In genomic region chr3:169410430-169410829, GRCh38 we compare ENCODE assay signal across 27 cellular contexts.
"Had no signal": no experiment of that assay in that cellular context is flagged by ENCODE, and none has a peak within 500 bp of the region (broad histone marks: within the 10 kb centered on the region; RNA-seq: fewer than 3 reads in every experiment).

No MANE protein-coding gene starts in this region.

- H3K27me3 Mint-ChIP-seq: activated CD4-positive, alpha-beta memory T cell treated with anti-CD3 and anti-CD28 coated beads for 36 hours; activated CD4-positive, alpha-beta T cell treated with anti-CD3 and anti-CD28 coated beads, Interleukin-2, amount 10 ng/mL, durations not matched to agents 24 days and 14 days; activated CD8-positive, alpha-beta memory T cell treated with anti-CD3 and anti-CD28 coated beads, Interleukin-2, amount 10 ng/mL, durations not matched to agents 7 days and 5 days; activated naive CD4-positive, alpha-beta T cell treated with anti-CD3 and anti-CD28 coated beads, Interleukin-2, amount 50 U/mL, for 24 hours; activated naive CD8-positive, alpha-beta T cell treated with anti-CD3 and anti-CD28 coated beads, Interleukin-2, amount 10 ng/mL, durations not matched to agents 7 days and 5 days; effector memory CD8-positive, alpha-beta T cell had no signal

- H3K36me3 Mint-ChIP-seq: activated CD4-positive, alpha-beta memory T cell treated with anti-CD3 and anti-CD28 coated beads for 36 hours; activated CD8-positive, alpha-beta memory T cell treated with anti-CD3 and anti-CD28 coated beads, Interleukin-2, amount 10 ng/mL, durations not matched to agents 7 days and 5 days; activated naive CD4-positive, alpha-beta T cell treated with anti-CD3 and anti-CD28 coated beads, Interleukin-2, amount 50 U/mL, for 24 hours; activated naive CD8-positive, alpha-beta T cell treated with anti-CD3 and anti-CD28 coated beads, Interleukin-2, amount 10 ng/mL, durations not matched to agents 7 days and 5 days had no signal

- H3K27ac Mint-ChIP-seq: activated CD4-positive, alpha-beta memory T cell treated with anti-CD3 and anti-CD28 coated beads for 36 hours; activated CD4-positive, alpha-beta T cell treated with anti-CD3 and anti-CD28 coated beads for 36 hours; activated CD4-positive, alpha-beta T cell treated with anti-CD3 and anti-CD28 coated beads, Interleukin-2, amount 10 ng/mL, durations not matched to agents 24 days and 14 days; activated CD8-positive, alpha-beta memory T cell treated with anti-CD3 and anti-CD28 coated beads, Interleukin-2, amount 10 ng/mL, durations not matched to agents 7 days and 5 days; activated CD8-positive, alpha-beta T cell treated with anti-CD3 and anti-CD28 coated beads, Interleukin-2, amount 10 ng/mL, durations not matched to agents 7 days and 5 days; activated naive CD4-positive, alpha-beta T cell treated with anti-CD3 and anti-CD28 coated beads for 36 hours; activated naive CD4-positive, alpha-beta T cell treated with anti-CD3 and anti-CD28 coated beads, Interleukin-2, amount 50 U/mL, for 24 hours; activated naive CD8-positive, alpha-beta T cell treated with anti-CD3 and anti-CD28 coated beads, Interleukin-2, amount 10 ng/mL, durations not matched to agents 7 days and 5 days; activated T-helper 1 cell treated with anti-CD3 and anti-CD28 coated beads, Interleukin-12 subunit alpha, Interleukin-12 subunit beta, Interleukin-2, Interleukin-4 antibody, amounts not matched to agents 30 ng/mL and 10 ng/mL and 1 ng/mL, durations not matched to agents 14 hours and 24 hours and 36 hours; activated T-helper 2 cell treated with anti-CD3 and anti-CD28 coated beads, Interferon-gamma antibody, Interleukin-2, Interleukin-4, amounts not matched to agents 10 μg/mL and 5 μg/mL and 100 μg/mL, durations not matched to agents 14 hours and 24 hours and 36 hours; effector memory CD8-positive, alpha-beta T cell had no signal

- H3K9me3 Mint-ChIP-seq: activated naive CD4-positive, alpha-beta T cell treated with anti-CD3 and anti-CD28 coated beads, Interleukin-2, amount 50 U/mL, for 24 hours; activated naive CD8-positive, alpha-beta T cell treated with anti-CD3 and anti-CD28 coated beads, Interleukin-2, amount 10 ng/mL, durations not matched to agents 7 days and 5 days; activated T-helper 1 cell treated with anti-CD3 and anti-CD28 coated beads, Interleukin-12 subunit alpha, Interleukin-12 subunit beta, Interleukin-2, Interleukin-4 antibody, amounts not matched to agents 30 ng/mL and 10 ng/mL and 1 ng/mL, durations not matched to agents 14 hours and 24 hours and 36 hours; activated T-helper 2 cell treated with anti-CD3 and anti-CD28 coated beads, Interferon-gamma antibody, Interleukin-2, Interleukin-4, amounts not matched to agents 10 μg/mL and 5 μg/mL and 100 μg/mL, durations not matched to agents 14 hours and 24 hours and 36 hours had no signal

- H3K27me3 ChIP-seq: body of pancreas had no signal

- H3K4me3 Mint-ChIP-seq: activated CD4-positive, alpha-beta memory T cell treated with anti-CD3 and anti-CD28 coated beads for 36 hours; activated CD4-positive, alpha-beta T cell treated with anti-CD3 and anti-CD28 coated beads for 36 hours; activated CD4-positive, alpha-beta T cell treated with anti-CD3 and anti-CD28 coated beads, Interleukin-2, amount 10 ng/mL, durations not matched to agents 24 days and 14 days; activated CD8-positive, alpha-beta memory T cell treated with anti-CD3 and anti-CD28 coated beads, Interleukin-2, amount 10 ng/mL, durations not matched to agents 7 days and 5 days; activated CD8-positive, alpha-beta T cell treated with anti-CD3 and anti-CD28 coated beads, Interleukin-2, amount 10 ng/mL, durations not matched to agents 7 days and 5 days; activated naive CD4-positive, alpha-beta T cell treated with anti-CD3 and anti-CD28 coated beads for 36 hours; activated naive CD4-positive, alpha-beta T cell treated with anti-CD3 and anti-CD28 coated beads, Interleukin-2, amount 50 U/mL, for 24 hours; activated naive CD8-positive, alpha-beta T cell treated with anti-CD3 and anti-CD28 coated beads, Interleukin-2, amount 10 ng/mL, durations not matched to agents 7 days and 5 days; activated T-helper 1 cell treated with anti-CD3 and anti-CD28 coated beads, Interleukin-12 subunit alpha, Interleukin-12 subunit beta, Interleukin-2, Interleukin-4 antibody, amounts not matched to agents 30 ng/mL and 10 ng/mL and 1 ng/mL, durations not matched to agents 14 hours and 24 hours and 36 hours; effector memory CD8-positive, alpha-beta T cell had no signal

- ATAC-seq: activated CD4-positive, alpha-beta T cell treated with anti-CD3 and anti-CD28 coated beads for 36 hours; activated CD8-positive, alpha-beta memory T cell treated with anti-CD3 and anti-CD28 coated beads, Interleukin-2, amount 10 ng/mL, durations not matched to agents 7 days and 5 days; activated CD8-positive, alpha-beta T cell treated with anti-CD3 and anti-CD28 coated beads, Interleukin-2, amount 10 ng/mL, durations not matched to agents 7 days and 5 days; body of pancreas; effector memory CD8-positive, alpha-beta T cell; esophagus mucosa had no signal

- DNase-seq: activated CD4-positive, alpha-beta memory T cell treated with anti-CD3 and anti-CD28 coated beads for 36 hours; activated CD4-positive, alpha-beta T cell treated with anti-CD3 and anti-CD28 coated beads for 36 hours; activated CD4-positive, alpha-beta T cell treated with anti-CD3 and anti-CD28 coated beads, Interleukin-2, amount 10 ng/mL, durations not matched to agents 24 days and 14 days; activated CD4-positive, CD25-positive, alpha-beta regulatory T cell; activated CD4-positive, CD25-positive, alpha-beta regulatory T cell treated with anti-CD3 and anti-CD28 coated beads, Interleukin-2, amount 50 U/mL, for 72 hours; activated CD8-positive, alpha-beta memory T cell treated with anti-CD3 and anti-CD28 coated beads, Interleukin-2, amount 10 ng/mL, durations not matched to agents 7 days and 5 days; activated CD8-positive, alpha-beta memory T cell treated with anti-CD3 and anti-CD28 coated beads, Interleukin-2, amount 50 U/mL, for 4 hours; activated CD8-positive, alpha-beta T cell treated with anti-CD3 and anti-CD28 coated beads, Interleukin-2, amount 10 ng/mL, durations not matched to agents 7 days and 5 days; activated effector memory CD4-positive, alpha-beta T cell treated with anti-CD3 and anti-CD28 coated beads, Interleukin-2, amount 50 U/mL, for 16 hours; activated naive CD4-positive, alpha-beta T cell treated with anti-CD3 and anti-CD28 coated beads for 36 hours; activated naive CD8-positive, alpha-beta T cell treated with anti-CD3 and anti-CD28 coated beads, Interleukin-2, amount 10 ng/mL, durations not matched to agents 7 days and 5 days; activated T-cell treated with anti-CD3 and anti-CD28 coated beads, Interleukin-2, amount 50 U/mL, for 1 hour; activated T-cell treated with anti-CD3 and anti-CD28 coated beads, Interleukin-2, amount 50 U/mL, for 48 hours; amniotic stem cell; anterior cingulate cortex; body of pancreas; caudate nucleus; cortex of kidney; dermis blood vessel endothelial cell; effector CD4-positive, alpha-beta T cell; effector memory CD8-positive, alpha-beta T cell; head of caudate nucleus; T-helper 2 cell had no signal

- H3K27ac ChIP-seq: body of pancreas had no signal

- H3K4me1 Mint-ChIP-seq: activated CD4-positive, alpha-beta T cell treated with anti-CD3 and anti-CD28 coated beads for 36 hours; activated CD4-positive, alpha-beta T cell treated with anti-CD3 and anti-CD28 coated beads, Interleukin-2, amount 10 ng/mL, durations not matched to agents 24 days and 14 days; activated CD8-positive, alpha-beta memory T cell treated with anti-CD3 and anti-CD28 coated beads, Interleukin-2, amount 10 ng/mL, durations not matched to agents 7 days and 5 days; activated naive CD4-positive, alpha-beta T cell treated with anti-CD3 and anti-CD28 coated beads, Interleukin-2, amount 50 U/mL, for 24 hours; activated naive CD8-positive, alpha-beta T cell treated with anti-CD3 and anti-CD28 coated beads, Interleukin-2, amount 10 ng/mL, durations not matched to agents 7 days and 5 days had no signal

- H3K4me3 ChIP-seq: body of pancreas had no signal
